ENCODE assay signal across 8 cellular contexts in the genomic region with DNA sequence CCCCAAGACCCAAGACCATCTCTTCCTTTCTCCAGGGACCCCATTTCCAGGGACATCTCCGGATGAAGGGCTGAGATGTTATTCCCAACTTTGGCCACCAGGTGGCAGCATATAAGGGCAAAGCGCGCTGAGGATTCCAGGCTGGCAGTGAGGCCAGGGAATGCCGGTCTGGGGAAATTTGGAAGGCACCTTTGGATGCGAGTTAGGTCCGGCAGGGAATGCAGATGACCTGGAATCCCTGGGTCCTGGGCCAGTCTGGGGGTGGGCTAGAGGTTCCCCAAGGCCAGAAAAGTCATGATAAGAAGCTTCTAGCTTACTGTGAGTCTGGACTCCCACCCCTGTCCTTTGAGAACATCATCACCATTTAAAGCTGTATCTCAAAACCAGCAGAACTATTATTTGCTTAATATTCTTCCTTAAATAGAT. TPM values are rescaled to one million over a fixed set of nuclear protein-coding genes. Genes with fewer than 3 reads are reported as not detected.
DNase-seq lines count a peak whose midpoint lies in the region; ATAC-seq and TF ChIP-seq lines count a peak whose summit lies in the region.

No MANE protein-coding gene starts in this region.

- H3K27me3 ChIP-seq in BE2C: peaks cover 16% of the 10 kb centered on the region
- H3K27me3 ChIP-seq in transverse colon: peaks cover 19% of the 10 kb centered on the region

- H3K4me1 ChIP-seq in BE2C (no peaks in the 10 kb centered on the region), transverse colon (peaks cover 4 to 18% (median 13%) of the 10 kb centered on the region in 4 donors)

- H3K36me3 Mint-ChIP-seq in activated T-cell treated with anti-CD3 and anti-CD28 coated beads, Interleukin-2, amount 50 U/mL, for 4 hours (ENCODE audit: insufficient read depth): no peaks in the 10 kb centered on the region
- H3K36me3 Mint-ChIP-seq in neural crest cell (ENCODE audit: low read depth): no peaks in the 10 kb centered on the region

- 0% methylated on average over 2 to 6 of the region's 6 CpGs for WGBS in transverse colon (ENCODE audit: low coverage in 1 of 2), 2 donors

- no peak for TF ChIP-seq POLR2A in transverse colon (IDR thresholded peaks at IDR 0.05)

- H3K9me3 ChIP-seq in BE2C (no peaks in the 10 kb centered on the region), transverse colon (no peaks in the 10 kb centered on the region)

- no peak overlapping the region for H3K27ac ChIP-seq in transverse colon

- H3K36me3 ChIP-seq in BE2C (no peaks in the 10 kb centered on the region), transverse colon (no peaks in the 10 kb centered on the region)

- peak in 1 of 2 donors; percentile 20 for ATAC-seq in activated T-cell treated with anti-CD3 and anti-CD28 coated beads, Interleukin-2, amount 50 U/mL, for 4 hours
- no peak for ATAC-seq in GM21526 (IDR thresholded peaks at IDR 0.05; ENCODE audit: low FRiP score, unreplicated experiment)

- no peaks in the 10 kb centered on the region for H3K4me1 Mint-ChIP-seq in activated T-cell treated with anti-CD3 and anti-CD28 coated beads, Interleukin-2, amount 50 U/mL, for 4 hours (ENCODE audit: low read depth)
- H3K4me1 Mint-ChIP-seq in neural crest cell: peaks cover 13% of the 10 kb centered on the region

- DNase-seq in BE2C (peak; percentile 67), GM20000 (ENCODE audit: low spot score) (peak; percentile 85), NOMO-1 treated with DMSO at 0.1 percent for 48 hours (lab: John Stamatoyannopoulos, UW; ENCODE audit: unreplicated experiment) (peak; percentile 19), fibroblast of the aortic adventitia (ENCODE audit: low read depth) (peak; percentile 63), neural crest cell (ENCODE audit: low read depth, low spot score) (peak; percentile 75), transverse colon (peak; percentile 54)
- DNase-seq in activated T-cell treated with anti-CD3 and anti-CD28 coated beads, Interleukin-2, amount 50 U/mL, for 4 hours: peak; percentile 31

- intact Hi-C loops in transverse colon (cut with DNase I; ENCODE audit: low total_unique reads): no loop called here

- in situ Hi-C loops in transverse colon (cut with MboI; ENCODE audit: low pct_ligation_motif_present in 1 of 4, low pct_unique_long_range_greater_than_20kb in 1 of 4, low sequenced_read_pairs in 3 of 4): no loop called here

- TF ChIP-seq CTCF in BE2C (IDR thresholded peaks at IDR 0.05; ENCODE audit: low read depth, low read length) (peak; percentile 93), GM20000 (IDR thresholded peaks at IDR 0.05; ENCODE audit: extremely low read depth, missing control alignments) (peak; percentile 93), fibroblast of the aortic adventitia (IDR thresholded peaks at IDR 0.05; ENCODE audit: insufficient read depth, low read length) (peak; percentile 89), neural crest cell (conservative IDR thresholded peaks at IDR 0.05) (peak; percentile 88), transverse colon (IDR thresholded peaks at IDR 0.05) (peak; percentile 81 to 95 (median 94))

- H3K4me3 Mint-ChIP-seq in activated T-cell treated with anti-CD3 and anti-CD28 coated beads, Interleukin-2, amount 50 U/mL, for 4 hours: no peak overlapping the region
- H3K4me3 Mint-ChIP-seq in neural crest cell: peak overlapping the region; percentile 54

- H3K9me3 Mint-ChIP-seq in activated T-cell treated with anti-CD3 and anti-CD28 coated beads, Interleukin-2, amount 50 U/mL, for 4 hours: no peaks in the 10 kb centered on the region
- no peaks in the 10 kb centered on the region for H3K9me3 Mint-ChIP-seq in neural crest cell

- no peak overlapping the region for H3K27ac Mint-ChIP-seq in neural crest cell (ENCODE audit: unreplicated experiment)

- no peak overlapping the region for H3K4me3 ChIP-seq in BE2C (ENCODE audit: low read depth, low read length)
- H3K4me3 ChIP-seq in fibroblast of the aortic adventitia (ENCODE audit: low read depth, low read length): no peak overlapping the region
- no peak overlapping the region for H3K4me3 ChIP-seq in transverse colon

- peaks cover 25% of the 10 kb centered on the region for H3K27me3 Mint-ChIP-seq in activated T-cell treated with anti-CD3 and anti-CD28 coated beads, Interleukin-2, amount 50 U/mL, for 4 hours (ENCODE audit: low read depth)
- H3K27me3 Mint-ChIP-seq in neural crest cell (ENCODE audit: low read depth): peaks cover 33% of the 10 kb centered on the region

- TF ChIP-seq EP300 in transverse colon (IDR thresholded peaks at IDR 0.05; ENCODE audit: low read depth): no peak

RNA-seq across cellular contexts. Expression of a gene that starts 1.6 kb away (rescaled TPM):
- polyA plus RNA-seq in BE2C (2012; ENCODE audit: insufficient read depth, insufficient read length, low read depth): not detected
- not detected for total RNA-seq in activated T-cell treated with anti-CD3 and anti-CD28 coated beads, Interleukin-2, amount 50 U/mL, for 4 hours
- total RNA-seq in fibroblast of the aortic adventitia (ENCODE audit: low replicate concordance) (0.09 TPM in 1 of 2 replicates, not detected in the other), neural crest cell (0.19 TPM in 1 of 2 replicates, not detected in the other), transverse colon (1 to 10 TPM in 3 of 4 donors, not detected in 1; 2.0 to 6.4 (median 4.9) TPM)

RNA-seq across cellular contexts. Expression of a gene that starts 4.8 kb away (rescaled TPM):
- polyA plus RNA-seq in BE2C (2012; ENCODE audit: insufficient read depth, insufficient read length, low read depth): not detected
- not detected for total RNA-seq in activated T-cell treated with anti-CD3 and anti-CD28 coated beads, Interleukin-2, amount 50 U/mL, for 4 hours
- total RNA-seq in fibroblast of the aortic adventitia (ENCODE audit: low replicate concordance) (not detected in 2 replicates), neural crest cell (not detected in 2 replicates), transverse colon (not detected)

RNA-seq across cellular contexts. Expression of a gene that starts 36.4 kb away (rescaled TPM):
- polyA plus RNA-seq in BE2C (2012; ENCODE audit: insufficient read depth, insufficient read length, low read depth): not detected
- total RNA-seq in activated T-cell treated with anti-CD3 and anti-CD28 coated beads, Interleukin-2, amount 50 U/mL, for 4 hours: not detected
- total RNA-seq in fibroblast of the aortic adventitia (ENCODE audit: low replicate concordance): not detected in 2 replicates
- total RNA-seq in neural crest cell: not detected in 2 replicates
- not detected for total RNA-seq in transverse colon

RNA-seq across cellular contexts. Expression of a gene that starts 46.7 kb away (rescaled TPM):
- 27.0 TPM for polyA plus RNA-seq in BE2C (2012; ENCODE audit: insufficient read depth, insufficient read length, low read depth)
- 10 to 100 TPM; 24.4 to 25.6 (median 25.6) TPM for total RNA-seq in activated T-cell treated with anti-CD3 and anti-CD28 coated beads, Interleukin-2, amount 50 U/mL, for 4 hours
- total RNA-seq in fibroblast of the aortic adventitia (ENCODE audit: low replicate concordance) (9.2 and 26.7 TPM in 2 replicates), neural crest cell (34.3 and 34.7 TPM in 2 replicates), transverse colon (10 to 100 TPM; 44.6 to 81.2 (median 46.4) TPM)

Comparison
In these comparisons a context has a peak if more than half of its experiments do, and no peak if none do; other contexts are left out.
1. DNase-seq: peak in every context shown above with its lines; median percentile 85 in GM20000; 75 in neural crest cell; 67 in BE2C; 63 in fibroblast of the aortic adventitia; 54 in transverse colon; 31 in activated T-cell treated with anti-CD3 and anti-CD28 coated beads, Interleukin-2, amount 50 U/mL, for 4 hours; 19 in NOMO-1 treated with DMSO at 0.1 percent for 48 hours.